In the genomic region with DNA sequence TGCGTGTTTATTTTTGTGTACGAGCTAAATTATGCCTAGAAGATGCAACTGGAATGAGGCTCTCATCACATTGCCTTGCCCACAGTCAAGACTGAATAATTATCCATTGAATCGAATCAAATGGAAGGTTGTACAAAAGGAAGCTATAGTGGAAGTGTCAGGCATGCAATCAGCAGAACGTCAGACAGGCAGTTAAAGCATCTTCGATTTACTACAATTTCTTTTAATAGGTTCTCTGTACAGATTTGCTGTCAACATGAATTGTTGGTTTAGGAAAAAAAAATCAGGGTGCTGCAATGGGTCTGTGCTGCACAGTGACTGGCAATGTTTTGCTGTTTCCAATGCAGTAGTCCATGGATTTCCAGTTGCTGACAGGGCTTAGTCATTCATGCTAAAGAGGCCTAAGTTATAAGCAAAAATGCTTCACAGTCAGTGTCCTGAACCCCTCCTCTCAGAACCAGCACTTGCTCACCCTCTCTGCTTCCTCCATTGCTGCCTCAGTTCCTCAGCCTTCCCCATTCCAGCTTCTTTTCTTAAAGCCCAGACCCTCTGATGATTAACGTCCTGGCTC, we compare ENCODE assay signal across 19 cellular contexts.
DNase-seq lines count a peak whose midpoint lies in the region; ATAC-seq and TF ChIP-seq lines count a peak whose summit lies in the region.
"Had no signal": no experiment of that assay in that cellular context is flagged by ENCODE, and none has a peak within 500 bp of the region (broad histone marks: within the 10 kb centered on the region; RNA-seq: fewer than 3 reads in every experiment).

No MANE protein-coding gene starts in this region.

- peak overlapping the region; percentile 24 for H3K27ac Mint-ChIP-seq in neural progenitor cell
- no peak overlapping the region for H3K27ac Mint-ChIP-seq in activated naive CD8-positive, alpha-beta T cell treated with anti-CD3 and anti-CD28 coated beads, Interleukin-2, amount 50 U/mL, for 24 hours
- H3K27ac Mint-ChIP-seq: activated T-helper 2 cell treated with anti-CD3 and anti-CD28 coated beads, Interferon-gamma antibody, Interleukin-2, Interleukin-4, amounts not matched to agents 10 μg/mL and 5 μg/mL and 100 μg/mL, durations not matched to agents 14 hours and 24 hours and 36 hours; mesothelial cell of epicardium had no signal

- peaks cover 6% of the 10 kb centered on the region for H3K27me3 Mint-ChIP-seq in neural progenitor cell (ENCODE audit: insufficient read depth, low read depth)
- H3K27me3 Mint-ChIP-seq in activated naive CD8-positive, alpha-beta T cell treated with anti-CD3 and anti-CD28 coated beads, Interleukin-2, amount 50 U/mL, for 24 hours: no peaks in the 10 kb centered on the region
- H3K27me3 Mint-ChIP-seq: brain had no signal

- no peak overlapping the region for H3K4me3 Mint-ChIP-seq in neural progenitor cell
- H3K4me3 Mint-ChIP-seq in activated naive CD8-positive, alpha-beta T cell treated with anti-CD3 and anti-CD28 coated beads, Interleukin-2, amount 50 U/mL, for 24 hours: no peak overlapping the region
- H3K4me3 Mint-ChIP-seq: mesothelial cell of epicardium had no signal

- H4K20me1 ChIP-seq in neural progenitor cell (ENCODE audit: low read depth): no peaks in the 10 kb centered on the region

- no peaks in the 10 kb centered on the region for H3K9me3 Mint-ChIP-seq in neural progenitor cell
- no peaks in the 10 kb centered on the region for H3K9me3 Mint-ChIP-seq in activated naive CD8-positive, alpha-beta T cell treated with anti-CD3 and anti-CD28 coated beads, Interleukin-2, amount 50 U/mL, for 24 hours
- H3K9me3 Mint-ChIP-seq: activated T-helper 2 cell treated with anti-CD3 and anti-CD28 coated beads, Interferon-gamma antibody, Interleukin-2, Interleukin-4, amounts not matched to agents 10 μg/mL and 5 μg/mL and 100 μg/mL, durations not matched to agents 14 hours and 24 hours and 36 hours had no signal

- H2AFZ ChIP-seq in ACC112 (ENCODE audit: low read length, unreplicated experiment): no peak overlapping the region
- H2AFZ ChIP-seq in neural progenitor cell (replicated peaks): no peak overlapping the region

- peaks cover 7% of the 10 kb centered on the region for H3F3A ChIP-seq in neural progenitor cell (ENCODE audit: low read depth)

- DNase-seq in RPMI7951 (ENCODE audit: low read depth): peak; percentile 45
- DNase-seq in fibroblast of gingiva (ENCODE audit: low read depth): peak; percentile 34
- no peak for DNase-seq in neural progenitor cell (ENCODE audit: low spot score)
- no peak for DNase-seq in NCI-H1417 (lab: John Stamatoyannopoulos, UW)
- DNase-seq in activated naive CD8-positive, alpha-beta T cell treated with anti-CD3 and anti-CD28 coated beads, Interleukin-2, amount 50 U/mL, for 24 hours: no peak
- DNase-seq: Karpas-422, NCI-H1436 treated with DMSO at 0.1 percent for 48 hours, NCI-H524 treated with DMSO at 0.1 percent for 48 hours, OCI-M1, pancreas, spleen had no signal

- H3K4me1 Mint-ChIP-seq in neural progenitor cell: peaks cover 61% of the 10 kb centered on the region
- H3K4me1 Mint-ChIP-seq in activated naive CD8-positive, alpha-beta T cell treated with anti-CD3 and anti-CD28 coated beads, Interleukin-2, amount 50 U/mL, for 24 hours: no peaks in the 10 kb centered on the region

- H3K36me3 ChIP-seq in ACC112 (ENCODE audit: insufficient read depth, low read length): no peaks in the 10 kb centered on the region
- H3K36me3 ChIP-seq in neural progenitor cell: no peaks in the 10 kb centered on the region
- H3K36me3 ChIP-seq: pancreas, spleen had no signal

- H3K27ac ChIP-seq in ACC112 (ENCODE audit: low read depth, low read length) (0 out of 2 replicates have a peak overlapping the region, but pooled peaks have one; percentile 35), neural progenitor cell (no peak overlapping the region)
- H3K27ac ChIP-seq: A549, pancreas, spleen, VCaP had no signal

- H3K4me2 ChIP-seq in neural progenitor cell: no peak overlapping the region
- H3K4me2 ChIP-seq: A549 had no signal

- H3K27me3 ChIP-seq in ACC112 (ENCODE audit: insufficient read depth, low read length): no peaks in the 10 kb centered on the region
- no peaks in the 10 kb centered on the region for H3K27me3 ChIP-seq in neural progenitor cell
- H3K27me3 ChIP-seq: pancreas, spleen had no signal

- TF ChIP-seq CTCF in neural progenitor cell (IDR thresholded peaks at IDR 0.05): no peak

- H3K9me3 ChIP-seq in neural progenitor cell (ENCODE audit: low read depth): no peaks in the 10 kb centered on the region
- H3K9me3 ChIP-seq: A549, pancreas, spleen had no signal

- H3K79me2 ChIP-seq in ACC112 (ENCODE audit: control insufficient read depth, insufficient read depth, low read length, unreplicated experiment) (peaks cover 32% of the 10 kb centered on the region), neural progenitor cell (ENCODE audit: low read depth) (no peaks in the 10 kb centered on the region)

- H3K4me3 ChIP-seq in ACC112 (ENCODE audit: low read depth, low read length) (no peak overlapping the region), neural progenitor cell (no peak overlapping the region)
- H3K4me3 ChIP-seq: A549, pancreas, spleen had no signal

- no peak overlapping the region for H3K9ac ChIP-seq in neural progenitor cell

- H3K4me1 ChIP-seq in ACC112 (ENCODE audit: control insufficient read depth, insufficient read depth, low read length, unreplicated experiment) (peaks cover 45% of the 10 kb centered on the region), neural progenitor cell (peaks cover 42% of the 10 kb centered on the region)
- H3K4me1 ChIP-seq: A549 had no signal

- no peak for ATAC-seq in GM18517 (IDR thresholded peaks at IDR 0.05; ENCODE audit: unreplicated experiment)
- no peak for ATAC-seq in activated naive CD8-positive, alpha-beta T cell treated with anti-CD3 and anti-CD28 coated beads, Interleukin-2, amount 50 U/mL, for 24 hours
- no peak for ATAC-seq in HG03439 (IDR thresholded peaks at IDR 0.05; ENCODE audit: unreplicated experiment)
- ATAC-seq: A549, pancreas had no signal

- no peaks in the 10 kb centered on the region for H3K36me3 Mint-ChIP-seq in neural progenitor cell
- no peaks in the 10 kb centered on the region for H3K36me3 Mint-ChIP-seq in activated naive CD8-positive, alpha-beta T cell treated with anti-CD3 and anti-CD28 coated beads, Interleukin-2, amount 50 U/mL, for 24 hours (ENCODE audit: low read depth)
- H3K36me3 Mint-ChIP-seq: brain had no signal

Comparison
In these comparisons a context has a peak if more than half of its experiments do, and no peak if none do; other contexts are left out.
1. DNase-seq: peak in RPMI7951 (single experiment) and fibroblast of gingiva (single experiment); none in neural progenitor cell (single experiment), NCI-H1417 (0 of 3) and activated naive CD8-positive, alpha-beta T cell treated with anti-CD3 and anti-CD28 coated beads, Interleukin-2, amount 50 U/mL, for 24 hours (single experiment).